In the genomic region with DNA sequence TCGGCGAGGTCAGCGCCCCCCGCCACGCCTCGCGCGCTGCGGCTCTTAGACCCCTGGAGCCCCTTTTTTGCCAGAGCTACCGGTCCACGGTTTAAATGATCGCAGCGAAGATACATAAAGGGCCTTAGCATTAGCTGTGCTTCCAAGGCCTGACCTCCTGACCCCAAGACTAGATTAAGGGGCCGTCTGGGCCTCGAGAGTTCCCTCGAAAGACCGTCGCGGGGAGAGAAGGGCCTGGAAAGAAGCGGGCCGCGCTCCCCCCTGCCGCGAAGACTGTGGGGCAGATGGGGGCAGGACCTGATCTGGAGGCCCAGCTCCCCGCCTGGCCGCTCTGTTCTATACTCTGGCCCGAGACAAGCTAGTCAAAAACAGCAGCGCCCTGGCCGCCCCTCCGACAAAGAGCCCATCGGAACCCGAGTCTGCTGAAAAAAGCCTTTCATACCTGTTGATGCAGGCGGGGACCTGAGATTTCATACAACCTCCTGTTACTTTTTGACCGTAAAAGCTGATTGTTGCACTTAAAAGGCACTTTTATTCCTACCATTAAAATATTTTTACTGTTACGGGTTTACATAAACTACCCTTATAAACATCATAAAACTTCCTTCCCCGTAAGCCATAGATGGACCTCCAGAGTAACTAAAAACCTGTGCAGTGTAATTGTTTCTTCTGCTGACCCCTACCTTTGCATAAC, we compare ENCODE assay signal across 10 cellular contexts.
DNase-seq lines count a peak whose midpoint lies in the region; ATAC-seq and TF ChIP-seq lines count a peak whose summit lies in the region.
"Had no signal": no experiment of that assay in that cellular context is flagged by ENCODE, and none has a peak within 500 bp of the region (broad histone marks: within the 10 kb centered on the region; RNA-seq: fewer than 3 reads in every experiment).

No MANE protein-coding gene starts in this region.

- peak overlapping the region in 2 of 5 donors; percentile 77 to 78 for H3K27ac ChIP-seq in stomach

- H3K4me1 Mint-ChIP-seq in T-helper 2 cell treated with Interferon-gamma antibody and Interleukin-4, amounts not matched to agents 5 μg/mL and 100 μg/mL, for 36 hours (ENCODE audit: low read depth), result peaks cover 44% of the 10 kb centered on the region
- peaks cover 41% of the 10 kb centered on the region for H3K4me1 Mint-ChIP-seq in activated naive CD8-positive, alpha-beta T cell treated with anti-CD3 and anti-CD28 coated beads for 36 hours

- TF ChIP-seq POLR2A in stomach (IDR thresholded peaks at IDR 0.05), result no peak

- H3K27me3 ChIP-seq in stomach, result peaks cover 0 to 2% (median 0%) of the 10 kb centered on the region in 3 donors

- peaks cover 0 to 27% (median 20%) of the 10 kb centered on the region in 4 donors for H3K4me1 ChIP-seq in stomach

- no peaks in the 10 kb centered on the region for H3K9me3 Mint-ChIP-seq in T-helper 2 cell treated with Interferon-gamma antibody and Interleukin-4, amounts not matched to agents 5 μg/mL and 100 μg/mL, for 36 hours
- H3K9me3 Mint-ChIP-seq in activated naive CD8-positive, alpha-beta T cell treated with anti-CD3 and anti-CD28 coated beads for 36 hours, result no peaks in the 10 kb centered on the region

- ATAC-seq in HG03175 (IDR thresholded peaks at IDR 0.05; ENCODE audit: unreplicated experiment), result no peak

- intact Hi-C loops in stomach (cut with DNase I; ENCODE audit: low total_unique reads), result no loop called here

- H3K4me3 Mint-ChIP-seq in T-helper 2 cell treated with Interferon-gamma antibody and Interleukin-4, amounts not matched to agents 5 μg/mL and 100 μg/mL, for 36 hours, result peak overlapping the region; percentile 24
- peak overlapping the region; percentile 18 for H3K4me3 Mint-ChIP-seq in activated naive CD8-positive, alpha-beta T cell treated with anti-CD3 and anti-CD28 coated beads for 36 hours

- no peaks in the 10 kb centered on the region for H3K9me3 ChIP-seq in stomach

- H3K27ac Mint-ChIP-seq in T-helper 2 cell treated with Interferon-gamma antibody and Interleukin-4, amounts not matched to agents 5 μg/mL and 100 μg/mL, for 36 hours, result no peak overlapping the region
- no peak overlapping the region for H3K27ac Mint-ChIP-seq in activated naive CD8-positive, alpha-beta T cell treated with anti-CD3 and anti-CD28 coated beads for 36 hours

- no peak for TF ChIP-seq EP300 in stomach (IDR thresholded peaks at IDR 0.05)

- H3K27me3 Mint-ChIP-seq in T-helper 2 cell treated with Interferon-gamma antibody and Interleukin-4, amounts not matched to agents 5 μg/mL and 100 μg/mL, for 36 hours (ENCODE audit: low read depth), result no peaks in the 10 kb centered on the region
- peaks cover 21% of the 10 kb centered on the region for H3K27me3 Mint-ChIP-seq in activated naive CD8-positive, alpha-beta T cell treated with anti-CD3 and anti-CD28 coated beads for 36 hours

- TF ChIP-seq CTCF in stomach (IDR thresholded peaks at IDR 0.05), result no peak

- 86 to 93% (median 92%) methylated on average over 36 of the region's 36 CpGs for WGBS in stomach, 5 donors

- peaks cover 0 to 9% (median 3%) of the 10 kb centered on the region in 4 donors for H3K36me3 ChIP-seq in stomach

- DNase-seq in T-helper 2 cell treated with Interferon-gamma antibody and Interleukin-4, amounts not matched to agents 5 μg/mL and 100 μg/mL, for 36 hours (ENCODE audit: low spot score), result no peak
- DNase-seq in T-helper 2 cell, result no peak
- DNase-seq in activated naive CD8-positive, alpha-beta T cell treated with anti-CD3 and anti-CD28 coated beads for 36 hours, result no peak
- peak; percentile 73 for DNase-seq in islet precursor cell
- no peak for DNase-seq in stomach
- DNase-seq in NAMALWA (ENCODE audit: low spot score), result no peak
- DNase-seq in NCI-H2029 (lab: John Stamatoyannopoulos, UW), result no peak
- DNase-seq: activated naive CD4-positive, alpha-beta T cell treated with anti-CD3 and anti-CD28 coated beads, Interleukin-2, amount 50 U/mL, for 16 hours; NCI-H1436 treated with DMSO at 0.1 percent for 48 hours had no signal

- peak overlapping the region in 3 of 4 donors; percentile 52 to 75 (median 69) for H3K4me3 ChIP-seq in stomach

- H3K36me3 Mint-ChIP-seq in T-helper 2 cell treated with Interferon-gamma antibody and Interleukin-4, amounts not matched to agents 5 μg/mL and 100 μg/mL, for 36 hours (ENCODE audit: low read depth), result peaks cover 13% of the 10 kb centered on the region
- peaks cover 12% of the 10 kb centered on the region for H3K36me3 Mint-ChIP-seq in activated naive CD8-positive, alpha-beta T cell treated with anti-CD3 and anti-CD28 coated beads for 36 hours
